ENCODE assay signal across 8 cellular contexts in the genomic region with DNA sequence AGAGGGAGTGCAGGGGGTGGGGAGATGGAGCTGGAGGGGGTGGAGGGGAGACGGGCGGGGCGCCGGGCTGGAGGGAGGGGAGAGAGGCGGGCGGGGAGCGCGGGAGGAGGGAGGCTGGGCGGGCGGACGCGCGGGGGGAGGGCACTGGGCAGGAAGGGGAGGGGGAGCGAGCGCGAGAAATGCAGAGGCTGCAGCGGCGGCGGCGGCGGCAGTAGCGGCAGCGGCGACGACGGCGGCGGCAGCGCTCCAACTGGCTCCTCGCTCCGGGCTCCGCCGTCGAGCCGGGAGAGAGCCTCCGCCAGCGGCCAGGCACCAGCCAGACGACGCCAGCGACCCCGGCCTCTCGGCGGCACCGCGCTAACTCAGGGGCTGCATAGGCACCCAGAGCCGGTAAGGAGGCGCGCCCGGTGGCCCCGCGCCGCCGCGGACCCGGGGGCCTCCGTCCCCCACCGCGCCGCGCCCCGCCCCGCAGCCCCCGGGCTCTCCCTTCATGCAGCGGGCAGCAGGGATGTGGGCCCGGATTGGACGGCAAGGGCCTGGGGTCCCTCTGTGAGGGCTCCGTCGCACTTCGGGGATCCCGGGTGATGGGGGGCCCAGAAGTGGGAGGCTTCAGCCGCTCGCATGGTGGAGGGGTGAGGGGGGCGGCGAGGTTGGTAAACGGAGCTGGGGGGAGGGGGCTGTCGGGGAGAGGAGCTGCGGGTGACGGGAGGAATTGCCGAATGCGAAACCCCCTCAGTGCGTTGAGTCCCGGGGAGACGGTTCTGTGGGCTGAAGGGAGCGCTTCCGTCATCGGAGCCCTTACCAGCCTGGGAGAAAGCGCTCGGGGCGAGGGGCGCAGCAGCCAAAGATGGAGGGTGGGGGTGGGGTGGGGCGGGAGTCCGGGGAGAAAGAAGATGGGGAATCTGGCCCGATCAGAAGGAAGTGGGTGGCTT. TPM values are rescaled to one million over a fixed set of nuclear protein-coding genes. Genes with fewer than 3 reads are reported as not detected.
DNase-seq lines count a peak whose midpoint lies in the region; ATAC-seq and TF ChIP-seq lines count a peak whose summit lies in the region.

A gene with protein sequence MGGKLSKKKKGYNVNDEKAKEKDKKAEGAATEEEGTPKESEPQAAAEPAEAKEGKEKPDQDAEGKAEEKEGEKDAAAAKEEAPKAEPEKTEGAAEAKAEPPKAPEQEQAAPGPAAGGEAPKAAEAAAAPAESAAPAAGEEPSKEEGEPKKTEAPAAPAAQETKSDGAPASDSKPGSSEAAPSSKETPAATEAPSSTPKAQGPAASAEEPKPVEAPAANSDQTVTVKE (plus strand): TSS at position 211 of the 932 bp plus-strand sequence. CDS start 57,586 bp downstream, outside the sequence.

- H3K27me3 ChIP-seq in naive thymus-derived CD4-positive, alpha-beta T cell (ENCODE audit: control insufficient read depth in 2 of 2, insufficient read depth in 2 of 2, low read length in 2 of 2): peaks cover 0 to 3% of the 10 kb centered on the region in 2 donors
- peaks cover 0 to 11% (median 5%) of the 10 kb centered on the region in 4 donors for H3K27me3 ChIP-seq in upper lobe of left lung

- DNase-seq in stimulated activated CD4-positive, alpha-beta T cell treated with anti-CD3 and anti-CD28 coated beads, Interleukin-12 subunit alpha, Interleukin-12 subunit beta, amount 100 ng/mL, for 4 hours: peak; percentile 33
- no peak for DNase-seq in stimulated activated CD4-positive, alpha-beta T cell treated with anti-CD3 and anti-CD28 coated beads, Interleukin-2, amount 100 ng/mL, for 48 hours
- DNase-seq in NCI-H2171 (lab: John Stamatoyannopoulos, UW) (peak; percentile 88), fibroblast of pulmonary artery (ENCODE audit: low read depth) (peak; percentile 84), upper lobe of left lung (peak; percentile 81 to 94)
- DNase-seq in activated CD8-positive, alpha-beta memory T cell treated with anti-CD3 and anti-CD28 coated beads, Interleukin-2, amount 50 U/mL, for 48 hours: peak; percentile 52
- DNase-seq in naive thymus-derived CD4-positive, alpha-beta T cell: peak in 8 of 9 donors; percentile 16 to 51 (median 32)

- H3K36me3 Mint-ChIP-seq in naive thymus-derived CD4-positive, alpha-beta T cell: no peaks in the 10 kb centered on the region

- no peaks in the 10 kb centered on the region for H3K36me3 ChIP-seq in naive thymus-derived CD4-positive, alpha-beta T cell (ENCODE audit: control insufficient read depth in 2 of 3, insufficient read depth in 3 of 3, low read length in 3 of 3)
- H3K36me3 ChIP-seq in upper lobe of left lung: no peaks in the 10 kb centered on the region

- intact Hi-C loops in naive thymus-derived CD4-positive, alpha-beta T cell (cut with micrococcal nuclease): loop anchor here in 1 of 2 donors (2.0 kb wide), 1 partner anchor 1097 kb away; no protein-coding TSS in a partner anchor

- peak within 1 kb of the TSS; percentile 60 to 88 (median 80) for H3K4me3 Mint-ChIP-seq in naive thymus-derived CD4-positive, alpha-beta T cell

- H3K27me3 Mint-ChIP-seq in naive thymus-derived CD4-positive, alpha-beta T cell: peaks cover 39 to 60% (median 55%) of the 10 kb centered on the region in 5 donors

- no peak for TF ChIP-seq EP300 in upper lobe of left lung (IDR thresholded peaks at IDR 0.05)

- ATAC-seq in HG02840 (IDR thresholded peaks at IDR 0.05; ENCODE audit: low FRiP score, unreplicated experiment) (peak; percentile 40), upper lobe of left lung (ENCODE audit: low FRiP score in 2 of 2) (peak; percentile 49 to 81)
- peak; percentile 72 for ATAC-seq in naive thymus-derived CD4-positive, alpha-beta T cell

- CTCF ChIA-PET in naive thymus-derived CD4-positive, alpha-beta T cell (lab: Charles Lee): no interaction called here

- no peak for TF ChIP-seq CTCF in fibroblast of pulmonary artery (IDR thresholded peaks at IDR 0.05; ENCODE audit: low read length, missing control alignments)
- no peak for TF ChIP-seq CTCF in upper lobe of left lung (IDR thresholded peaks at IDR 0.05)

- peak in 2 of 4 donors; percentile 68 to 79 for TF ChIP-seq POLR2A in upper lobe of left lung (IDR thresholded peaks at IDR 0.05)

- H3K4me3 ChIP-seq in fibroblast of pulmonary artery (replicated peaks; ENCODE audit: low read depth, low read length) (peak within 1 kb of the TSS; percentile 95), upper lobe of left lung (peak within 1 kb of the TSS; percentile 52 to 64 (median 56))
- H3K4me3 ChIP-seq in naive thymus-derived CD4-positive, alpha-beta T cell (ENCODE audit: low read length): peak within 1 kb of the TSS; percentile 27

- POLR2A ChIA-PET in naive thymus-derived CD4-positive, alpha-beta T cell (lab: Charles Lee): no interaction called here

- peaks cover 0 to 8% (median 0%) of the 10 kb centered on the region in 11 donors for H3K9me3 Mint-ChIP-seq in naive thymus-derived CD4-positive, alpha-beta T cell

- 0 to 8% methylated on average over 11 to 12 of the region's 93 CpGs for WGBS in upper lobe of left lung, 2 donors

- H3K4me1 ChIP-seq in naive thymus-derived CD4-positive, alpha-beta T cell (ENCODE audit: control insufficient read depth in 2 of 2, insufficient read depth in 2 of 2, low read length in 2 of 2): peaks cover 0 to 7% of the 10 kb centered on the region in 2 donors
- H3K4me1 ChIP-seq in upper lobe of left lung: peaks cover 15 to 34% (median 20%) of the 10 kb centered on the region in 4 donors

- peaks cover 3 to 21% (median 19%) of the 10 kb centered on the region in 7 donors for H3K4me1 Mint-ChIP-seq in naive thymus-derived CD4-positive, alpha-beta T cell

- H3K27ac Mint-ChIP-seq in naive thymus-derived CD4-positive, alpha-beta T cell: peak within 1 kb of the TSS in 6 of 9 donors; percentile 43 to 83 (median 66)

- no peaks in the 10 kb centered on the region for H3K9me3 ChIP-seq in naive thymus-derived CD4-positive, alpha-beta T cell (ENCODE audit: control insufficient read depth in 2 of 3, low read length in 3 of 3)
- H3K9me3 ChIP-seq in upper lobe of left lung: no peaks in the 10 kb centered on the region

- H3K27ac ChIP-seq in naive thymus-derived CD4-positive, alpha-beta T cell (ENCODE audit: low read depth, low read length): no peak within 1 kb of the TSS
- H3K27ac ChIP-seq in upper lobe of left lung: peak within 1 kb of the TSS; percentile 67 to 93 (median 81)

RNA-seq across cellular contexts. Expression of the gene that starts here (rescaled TPM):
- total RNA-seq in naive thymus-derived CD4-positive, alpha-beta T cell: 1 to 10 TPM in 4 of 5 experiments, not detected in 1; 1.1 to 9.6 (median 2.6) TPM
- polyA plus RNA-seq in naive thymus-derived CD4-positive, alpha-beta T cell: under 1 TPM; 0.23 to 0.24 TPM
- 10 to 100 TPM; 19.8 to 78.7 (median 32.9) TPM for total RNA-seq in upper lobe of left lung

Comparison
In these comparisons a context has a peak if more than half of its experiments do, and no peak if none do; other contexts are left out.
1. DNase-seq: peak in stimulated activated CD4-positive, alpha-beta T cell treated with anti-CD3 and anti-CD28 coated beads, Interleukin-12 subunit alpha, Interleukin-12 subunit beta, amount 100 ng/mL, for 4 hours (single experiment), NCI-H2171 (single experiment), activated CD8-positive, alpha-beta memory T cell treated with anti-CD3 and anti-CD28 coated beads, Interleukin-2, amount 50 U/mL, for 48 hours (single experiment), fibroblast of pulmonary artery (single experiment), naive thymus-derived CD4-positive, alpha-beta T cell (8 of 9) and upper lobe of left lung (2 of 2); none in stimulated activated CD4-positive, alpha-beta T cell treated with anti-CD3 and anti-CD28 coated beads, Interleukin-2, amount 100 ng/mL, for 48 hours (0 of 2).
2. H3K4me3 ChIP-seq: peak in every context shown above with its lines; median percentile 95 in fibroblast of pulmonary artery; 56 in upper lobe of left lung; 27 in naive thymus-derived CD4-positive, alpha-beta T cell.
3. Peak in every context shown above with its lines, with median percentiles within 50 percentile points of each other: ATAC-seq.